ENCODE assay signal across 8 cellular contexts in genomic region chr17:63622571-63623390, GRCh38. TPM values are rescaled to one million over a fixed set of nuclear protein-coding genes. Genes with fewer than 3 reads are reported as not detected.
DNase-seq lines count a peak whose midpoint lies in the region; ATAC-seq and TF ChIP-seq lines count a peak whose summit lies in the region.

No MANE protein-coding gene starts in this region.

- H3K36me3 ChIP-seq in DOHH2 (ENCODE audit: control insufficient read depth, low read length), result 0 out of 2 replicates have a peak, but pooled peaks cover 4% of the 10 kb centered on the region

- H3K4me3 ChIP-seq in DOHH2 (ENCODE audit: low read length), result peak overlapping the region; percentile 71

- H3K9me3 Mint-ChIP-seq in T-helper 1 cell treated with Interleukin-12 subunit alpha and Interleukin-12 subunit beta and Interleukin-4 antibody, amounts not matched to agents 30 μg/mL and 1 μg/mL, for 36 hours, result no peaks in the 10 kb centered on the region

- in situ Hi-C loops in KBM-7 (cut with MboI; ENCODE audit: low pct_unique_long_range_greater_than_20kb, low sequenced_read_pairs), result loop anchor here (25.0 kb wide), 1 partner anchor 185 kb away; the partner anchor contains the start of gene CYB561

- H3K9me3 ChIP-seq in DOHH2 (ENCODE audit: control insufficient read depth, insufficient read depth, low read length), result no peaks in the 10 kb centered on the region

- no peaks in the 10 kb centered on the region for H3K36me3 Mint-ChIP-seq in T-helper 1 cell treated with Interleukin-12 subunit alpha and Interleukin-12 subunit beta and Interleukin-4 antibody, amounts not matched to agents 30 μg/mL and 1 μg/mL, for 36 hours (ENCODE audit: low read depth)

- no peaks in the 10 kb centered on the region for H3K9me2 ChIP-seq in DOHH2 (replicated peaks; ENCODE audit: control insufficient read depth, low read length)

- peak overlapping the region; percentile 99 for H3K4me3 Mint-ChIP-seq in T-helper 1 cell treated with Interleukin-12 subunit alpha and Interleukin-12 subunit beta and Interleukin-4 antibody, amounts not matched to agents 30 μg/mL and 1 μg/mL, for 36 hours

- H3K4me1 ChIP-seq in DOHH2 (ENCODE audit: control insufficient read depth, low read length), result peaks cover 26% of the 10 kb centered on the region

- no peak for TF ChIP-seq CTCF in DOHH2 (IDR thresholded peaks at IDR 0.05; ENCODE audit: low read depth, low read length, poor library complexity, severe bottlenecking)

- H3F3A ChIP-seq in DOHH2 (ENCODE audit: control insufficient read depth, insufficient read depth), result no peaks in the 10 kb centered on the region; the same call in 1 of the 2 replicates

- DNase-seq in KBM-7, result peak; percentile 74
- DNase-seq in left ventricle myocardium superior, result peak; percentile 86
- DNase-seq in posterior vena cava (ENCODE audit: low spot score), result peak; percentile 93

- H3K4me2 ChIP-seq in DOHH2 (ENCODE audit: low read length), result peak overlapping the region; percentile 95

- H3K27ac Mint-ChIP-seq in T-helper 1 cell treated with Interleukin-12 subunit alpha and Interleukin-12 subunit beta and Interleukin-4 antibody, amounts not matched to agents 30 μg/mL and 1 μg/mL, for 36 hours, result peak overlapping the region; percentile 94

- peaks cover 7% of the 10 kb centered on the region for H3K27me3 Mint-ChIP-seq in T-helper 1 cell treated with Interleukin-12 subunit alpha and Interleukin-12 subunit beta and Interleukin-4 antibody, amounts not matched to agents 30 μg/mL and 1 μg/mL, for 36 hours (ENCODE audit: low read depth)

- H3K4me1 Mint-ChIP-seq in T-helper 1 cell treated with Interleukin-12 subunit alpha and Interleukin-12 subunit beta and Interleukin-4 antibody, amounts not matched to agents 30 μg/mL and 1 μg/mL, for 36 hours (ENCODE audit: low read depth), result peaks cover 30% of the 10 kb centered on the region

- peaks cover 49% of the 10 kb centered on the region for H3K79me2 ChIP-seq in DOHH2 (ENCODE audit: control insufficient read depth, low read length)

- H4K20me1 ChIP-seq in DOHH2 (ENCODE audit: control insufficient read depth, insufficient read depth, low read depth, low read length), result peaks cover 8% of the 10 kb centered on the region; the same call in 1 of the 2 replicates

- ATAC-seq in GM21717 (IDR thresholded peaks at IDR 0.05; ENCODE audit: unreplicated experiment) (peak; percentile 23), left ventricle myocardium superior (peak; percentile 11), HG02884 (IDR thresholded peaks at IDR 0.05; ENCODE audit: unreplicated experiment) (no peak)

- intact Hi-C loops in left ventricle myocardium superior (cut with micrococcal nuclease) (no loop called here), posterior vena cava (cut with DNase I) (no loop called here)

- H3K27ac ChIP-seq in DOHH2 (ENCODE audit: low read depth, low read length), result peak overlapping the region; percentile 30; the same call in 1 of the 2 replicates
- H3K27ac ChIP-seq in angular gyrus (ENCODE audit: low read depth, low read length), result peak overlapping the region; percentile 62

- peaks cover 5% of the 10 kb centered on the region; the same call in 1 of the 2 replicates for H3K27me3 ChIP-seq in DOHH2 (ENCODE audit: control insufficient read depth, low read length)

RNA-seq across cellular contexts. Expression of gene MAP3K3, which starts 0.6 kb away (rescaled TPM):
- total RNA-seq in left ventricle myocardium superior, result 36.9 TPM
- 10 to 100 TPM; 38.5 to 39.8 TPM for total RNA-seq in posterior vena cava

RNA-seq across cellular contexts. Expression of gene TACO1, which starts 22.1 kb away (rescaled TPM):
- total RNA-seq in left ventricle myocardium superior (45.5 TPM), posterior vena cava (10 to 100 TPM; 11.6 to 14.3 TPM)
